Comparison of ENCODE assay signal across 31 cellular contexts in the genomic region with DNA sequence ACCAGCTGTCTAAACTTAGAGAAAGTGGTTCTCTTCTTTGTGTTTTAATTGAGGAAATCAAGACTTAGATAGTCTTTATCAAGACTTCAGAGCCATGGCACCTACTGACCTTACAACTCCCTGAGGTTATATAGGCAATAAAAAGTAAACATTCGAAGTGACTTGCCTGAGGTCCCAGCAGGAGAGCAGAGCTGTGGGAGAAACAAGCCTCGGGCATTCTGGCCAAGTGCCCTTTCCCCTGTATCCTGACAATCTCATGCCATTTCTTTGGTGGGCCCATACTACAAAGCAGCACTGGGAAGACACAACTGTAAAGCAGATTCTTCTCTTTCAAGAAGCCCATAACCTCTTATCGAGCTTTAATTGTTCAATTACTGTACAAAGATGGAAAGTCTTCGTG. TPM values are rescaled to one million over a fixed set of nuclear protein-coding genes. Genes with fewer than 3 reads are reported as not detected.
DNase-seq lines count a peak whose midpoint lies in the region; FAIRE-seq and TF ChIP-seq lines count a peak whose summit lies in the region.
"Had no signal": no experiment of that assay in that cellular context is flagged by ENCODE, and none has a peak within 500 bp of the region (broad histone marks: within the 10 kb centered on the region; RNA-seq: fewer than 3 reads in every experiment).

No MANE protein-coding gene starts in this region.

- peaks cover 6% of the 10 kb centered on the region for H3K9me3 Mint-ChIP-seq in neural crest cell
- H3K9me3 Mint-ChIP-seq: activated CD4-positive, alpha-beta memory T cell treated with anti-CD3 and anti-CD28 coated beads for 36 hours; activated naive CD8-positive, alpha-beta T cell treated with anti-CD3 and anti-CD28 coated beads, Interleukin-2, amount 50 U/mL, for 24 hours; CD8-positive, alpha-beta T cell; GM23338; memory B cell had no signal

- H3K4me3 Mint-ChIP-seq in neural crest cell: peak overlapping the region; percentile 57
- H3K4me3 Mint-ChIP-seq: activated CD4-positive, alpha-beta memory T cell treated with anti-CD3 and anti-CD28 coated beads for 36 hours; activated naive CD8-positive, alpha-beta T cell treated with anti-CD3 and anti-CD28 coated beads, Interleukin-2, amount 50 U/mL, for 24 hours; B cell; CD8-positive, alpha-beta T cell; GM23338; HFFc6; memory B cell; T-helper 17 cell had no signal

- H3K36me3 Mint-ChIP-seq in neural crest cell (ENCODE audit: low read depth): peaks cover 27% of the 10 kb centered on the region
- H3K36me3 Mint-ChIP-seq: activated CD4-positive, alpha-beta memory T cell treated with anti-CD3 and anti-CD28 coated beads for 36 hours; CD8-positive, alpha-beta T cell; memory B cell had no signal

- no peaks in the 10 kb centered on the region for H3K27me3 Mint-ChIP-seq in neural crest cell (ENCODE audit: low read depth)
- H3K27me3 Mint-ChIP-seq: activated naive CD8-positive, alpha-beta T cell treated with anti-CD3 and anti-CD28 coated beads, Interleukin-2, amount 50 U/mL, for 24 hours had no signal

- no peak for FAIRE-seq in RCC 7860 (lab: Jason Lieb, UNC)
- FAIRE-seq: astrocyte, GM19239, TTC549 had no signal

- peaks cover 48% of the 10 kb centered on the region for H3K4me1 Mint-ChIP-seq in neural crest cell
- H3K4me1 Mint-ChIP-seq: activated naive CD8-positive, alpha-beta T cell treated with anti-CD3 and anti-CD28 coated beads, Interleukin-2, amount 50 U/mL, for 24 hours; B cell; memory B cell; T-helper 17 cell had no signal

- TF ChIP-seq CTCF in 22Rv1 (IDR thresholded peaks at IDR 0.05) (no peak), VCaP (conservative IDR thresholded peaks at IDR 0.05) (no peak), neural crest cell (conservative IDR thresholded peaks at IDR 0.05) (no peak)

- DNase-seq in LoVo (ENCODE audit: low spot score) (peak; percentile 47), neural crest cell (ENCODE audit: low read depth, low spot score) (no peak), hippocampal formation (lab: John Stamatoyannopoulos, UW) (no peak), RCC 7860 (ENCODE audit: low spot score) (no peak)
- DNase-seq in stimulated activated CD4-positive, alpha-beta T cell treated with anti-CD3 and anti-CD28 coated beads, Interleukin-15, amount 100 ng/mL, for 24 hours: no peak
- DNase-seq: ACHN; activated CD4-positive, alpha-beta memory T cell treated with anti-CD3 and anti-CD28 coated beads for 36 hours; activated CD4-positive, alpha-beta T cell treated with anti-CD3 and anti-CD28 coated beads for 1 hour; activated naive CD4-positive, alpha-beta T cell; activated naive CD8-positive, alpha-beta T cell treated with anti-CD3 and anti-CD28 coated beads, Interleukin-2, amount 50 U/mL, for 24 hours; CD8-positive, alpha-beta T cell; cortex of kidney; effector memory CD4-positive, alpha-beta T cell; EL; HFFc6; KG1; NCI-H2107; NCI-H510A; OCI-M1; psoas muscle; stimulated activated naive CD4-positive, alpha-beta T cell; T-helper 17 cell had no signal

- no peak overlapping the region for H3K27ac Mint-ChIP-seq in neural crest cell (ENCODE audit: unreplicated experiment)
- H3K27ac Mint-ChIP-seq: activated CD4-positive, alpha-beta memory T cell treated with anti-CD3 and anti-CD28 coated beads for 36 hours; activated naive CD8-positive, alpha-beta T cell treated with anti-CD3 and anti-CD28 coated beads, Interleukin-2, amount 50 U/mL, for 24 hours; B cell; CD8-positive, alpha-beta T cell; GM23338; HFFc6; memory B cell; T-helper 17 cell had no signal

- H3K27ac ChIP-seq in 22Rv1 (peak overlapping the region; percentile 59), VCaP (peak overlapping the region; percentile 71)
- H3K27ac ChIP-seq: neutrophil, psoas muscle had no signal

RNA-seq across cellular contexts. Expression of gene FREM1, which starts 23.1 kb away (rescaled TPM):
- total RNA-seq in neural crest cell: 57.5 and 57.7 TPM in 2 replicates
- total RNA-seq: activated CD4-positive, alpha-beta memory T cell treated with anti-CD3 and anti-CD28 coated beads for 36 hours; B cell; CD8-positive, alpha-beta T cell; T-helper 17 cell had no signal
